ENCODE assay signal across 13 cellular contexts in the genomic region with DNA sequence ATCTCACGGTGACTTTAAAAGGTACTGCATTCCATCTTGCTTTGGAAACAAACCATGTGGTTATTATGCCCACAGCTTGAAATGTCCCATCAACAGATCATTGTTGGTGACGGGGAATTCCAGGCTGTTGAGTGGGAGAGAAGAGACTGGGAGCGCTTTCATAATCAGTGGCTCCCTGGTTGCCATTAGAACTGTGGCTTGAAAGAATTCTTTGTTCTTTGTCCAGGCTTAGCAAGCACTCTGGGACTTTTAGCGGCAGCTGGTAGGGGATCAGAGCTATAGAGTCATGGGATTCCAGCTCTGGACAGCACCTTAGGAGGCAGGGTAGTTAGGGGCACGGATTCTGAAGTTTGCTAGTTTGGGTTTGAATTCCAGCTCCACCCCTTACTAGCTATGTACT. TPM values are rescaled to one million over a fixed set of nuclear protein-coding genes. Genes with fewer than 3 reads are reported as not detected.
A peak's percentile ranks its signal among the peaks of the same experiment; 100 is the strongest.
DNase-seq lines count a peak whose midpoint lies in the region; ATAC-seq and TF ChIP-seq lines count a peak whose summit lies in the region.
"Had no signal": no experiment of that assay in that cellular context is flagged by ENCODE, and none has a peak within 500 bp of the region (broad histone marks: within the 10 kb centered on the region; RNA-seq: fewer than 3 reads in every experiment).

No MANE protein-coding gene starts in this region.

- peak overlapping the region; percentile 93 for H3K27ac ChIP-seq in Panc1 (ENCODE audit: low read length)
- H3K27ac ChIP-seq: BLaER1, foreskin keratinocyte had no signal

- H3K4me1 ChIP-seq in Panc1 (ENCODE audit: control insufficient read depth, insufficient read depth, low read length) = peaks cover 53% of the 10 kb centered on the region
- H3K4me1 ChIP-seq: BLaER1 had no signal

- peak overlapping the region; percentile 6 for H3K4me3 Mint-ChIP-seq in neural crest cell
- H3K4me3 Mint-ChIP-seq in activated CD4-positive, alpha-beta T cell treated with anti-CD3 and anti-CD28 coated beads for 36 hours = no peak overlapping the region
- H3K4me3 Mint-ChIP-seq: stimulated activated naive CD8-positive, alpha-beta T cell treated with anti-CD3 and anti-CD28 coated beads, Interleukin-15, Interleukin-2, amounts not matched to agents 100 ng/mL and 50 ng/mL, for 24 hours had no signal

- H3K36me3 ChIP-seq in Panc1 (ENCODE audit: control insufficient read depth, insufficient read depth, low read length) = no peaks in the 10 kb centered on the region
- H3K36me3 ChIP-seq: BLaER1 had no signal

- no peaks in the 10 kb centered on the region for H3K9me3 ChIP-seq in Panc1 (ENCODE audit: control insufficient read depth, insufficient read depth, low read depth, low read length)
- H3K9me3 ChIP-seq: BLaER1 had no signal

- no peaks in the 10 kb centered on the region for H3K27me3 ChIP-seq in Panc1 (ENCODE audit: control insufficient read depth, insufficient read depth, low read length)
- H3K27me3 ChIP-seq: BLaER1, foreskin keratinocyte had no signal

- no peak overlapping the region for H3K4me3 ChIP-seq in Panc1 (ENCODE audit: low read depth in 2 of 2, low read length in 2 of 2)
- no peak overlapping the region for H3K4me3 ChIP-seq in fibroblast of the aortic adventitia (ENCODE audit: low read depth, low read length)
- H3K4me3 ChIP-seq: BLaER1 had no signal

- BruUV-seq in Panc1 (replicated peaks; lab: Mats Ljungman, UMichigan) = no TSS peak

- ATAC-seq in Panc1 (peak; percentile 73), GM19397 (IDR thresholded peaks at IDR 0.05; ENCODE audit: unreplicated experiment) (no peak)
- ATAC-seq in activated CD4-positive, alpha-beta T cell treated with anti-CD3 and anti-CD28 coated beads for 36 hours = no peak
- ATAC-seq: foreskin keratinocyte had no signal

- no peak for TF ChIP-seq CTCF in Panc1 (IDR thresholded peaks at IDR 0.05)
- TF ChIP-seq CTCF in fibroblast of the aortic adventitia (IDR thresholded peaks at IDR 0.05; ENCODE audit: insufficient read depth, low read length) = no peak
- TF ChIP-seq CTCF in neural crest cell (conservative IDR thresholded peaks at IDR 0.05) = no peak

- H3K9me3 Mint-ChIP-seq in neural crest cell = peaks cover 8% of the 10 kb centered on the region
- no peaks in the 10 kb centered on the region for H3K9me3 Mint-ChIP-seq in activated CD4-positive, alpha-beta T cell treated with anti-CD3 and anti-CD28 coated beads for 36 hours (ENCODE audit: low read depth)
- H3K9me3 Mint-ChIP-seq: stimulated activated naive CD8-positive, alpha-beta T cell treated with anti-CD3 and anti-CD28 coated beads, Interleukin-15, Interleukin-2, amounts not matched to agents 100 ng/mL and 50 ng/mL, for 24 hours had no signal

- peaks cover 34% of the 10 kb centered on the region for H3K4me1 Mint-ChIP-seq in neural crest cell
- peaks cover 28% of the 10 kb centered on the region for H3K4me1 Mint-ChIP-seq in activated CD4-positive, alpha-beta T cell treated with anti-CD3 and anti-CD28 coated beads for 36 hours

- H3K27me3 Mint-ChIP-seq in neural crest cell (ENCODE audit: low read depth) = no peaks in the 10 kb centered on the region
- H3K27me3 Mint-ChIP-seq in activated CD4-positive, alpha-beta T cell treated with anti-CD3 and anti-CD28 coated beads for 36 hours = peaks cover 2% of the 10 kb centered on the region
- H3K27me3 Mint-ChIP-seq: stimulated activated naive CD8-positive, alpha-beta T cell treated with anti-CD3 and anti-CD28 coated beads, Interleukin-15, Interleukin-2, amounts not matched to agents 100 ng/mL and 50 ng/mL, for 24 hours had no signal

- POLR2A ChIA-PET in Panc1 (lab: Charles Lee) = interaction anchor here (0.6 kb wide), 1 partner anchor 243 kb away, joined by 6 read pairs; no protein-coding TSS in a partner anchor
- POLR2A ChIA-PET in activated CD4-positive, alpha-beta T cell treated with anti-CD3 and anti-CD28 coated beads for 36 hours (lab: Charles Lee) = no interaction called here

- H3K27ac Mint-ChIP-seq in neural crest cell (ENCODE audit: unreplicated experiment) = peak overlapping the region; percentile 65
- H3K27ac Mint-ChIP-seq in activated CD4-positive, alpha-beta T cell treated with anti-CD3 and anti-CD28 coated beads for 36 hours = no peak overlapping the region
- H3K27ac Mint-ChIP-seq: stimulated activated naive CD8-positive, alpha-beta T cell treated with anti-CD3 and anti-CD28 coated beads, Interleukin-15, Interleukin-2, amounts not matched to agents 100 ng/mL and 50 ng/mL, for 24 hours had no signal

- CTCF ChIA-PET in Panc1 (lab: Charles Lee) = no interaction called here
- CTCF ChIA-PET in activated CD4-positive, alpha-beta T cell treated with anti-CD3 and anti-CD28 coated beads for 36 hours (lab: Charles Lee) = interaction anchor here (1.0 to 4.5 kb wide), 7 partner anchors 8 to 261 kb away, joined by 3 to 22 read pairs (median 3); no protein-coding TSS in a partner anchor

- no peaks in the 10 kb centered on the region for H3K36me3 Mint-ChIP-seq in neural crest cell (ENCODE audit: low read depth)
- H3K36me3 Mint-ChIP-seq in activated CD4-positive, alpha-beta T cell treated with anti-CD3 and anti-CD28 coated beads for 36 hours (ENCODE audit: low read depth) = no peaks in the 10 kb centered on the region

- intact Hi-C loops in Panc1 (cut with micrococcal nuclease; ENCODE audit: unreplicated experiment) = no loop called here
- intact Hi-C loops in activated CD4-positive, alpha-beta T cell treated with anti-CD3 and anti-CD28 coated beads for 36 hours (cut with DNase I, micrococcal nuclease) = no loop called here

- in situ Hi-C loops in Panc1 (cut with HindIII; ENCODE audit: low pct_unique_long_range_greater_than_20kb, low sequenced_read_pairs) = no loop called here

- DNase-seq in AG08395 (ENCODE audit: low spot score) = peak; percentile 67
- DNase-seq in Panc1 (ENCODE audit: low read depth, low spot score) = no peak
- DNase-seq in fibroblast of the aortic adventitia (ENCODE audit: low read depth) = peak; percentile 47
- peak; percentile 22 for DNase-seq in neural crest cell (ENCODE audit: low read depth, low spot score)
- DNase-seq in NCI-H2196 treated with DMSO at 0.1 percent for 48 hours (lab: John Stamatoyannopoulos, UW; ENCODE audit: unreplicated experiment) = no peak
- no peak for DNase-seq in OCI-M1 (lab: John Stamatoyannopoulos, UW)
- DNase-seq in activated CD4-positive, alpha-beta T cell treated with anti-CD3 and anti-CD28 coated beads for 36 hours = no peak
- DNase-seq: foreskin keratinocyte, NCI-H187, retina had no signal

RNA-seq across cellular contexts. Expression of gene MMP20, which starts 22.0 kb away (rescaled TPM):
- total RNA-seq in Panc1 (2021; ENCODE audit: unreplicated experiment) (not detected), fibroblast of the aortic adventitia (ENCODE audit: low replicate concordance) (not detected in 2 replicates), neural crest cell (not detected in 2 replicates)
- not detected for polyA plus RNA-seq in Panc1 (2012; ENCODE audit: insufficient read length)
- total RNA-seq in activated CD4-positive, alpha-beta T cell treated with anti-CD3 and anti-CD28 coated beads for 36 hours = not detected
- total RNA-seq: foreskin keratinocyte had no signal
- polyA plus RNA-seq: foreskin keratinocyte had no signal

Comparison
In these comparisons a context has a peak if more than half of its experiments do, and no peak if none do; other contexts are left out.
1. DNase-seq: peak in AG08395 (single experiment), fibroblast of the aortic adventitia (single experiment) and neural crest cell (single experiment); none in Panc1 (single experiment), NCI-H2196 treated with DMSO at 0.1 percent for 48 hours (single experiment), OCI-M1 (single experiment) and activated CD4-positive, alpha-beta T cell treated with anti-CD3 and anti-CD28 coated beads for 36 hours (single experiment).